Comparison of ENCODE assay signal across 2 cellular contexts in genomic region chr19:14817052-14817451, GRCh38.
TF ChIP-seq lines count a peak whose summit lies in the region.

No MANE protein-coding gene starts in this region.

TF ChIP-seq in HEK293, 187 proteins besides CTCF, POLR2A, EP300 and RAD21:
- TF ChIP-seq ZNF146 (tag by site-specific recombination; IDR thresholded peaks at IDR 0.05) (peak; percentile 55; the same call in 1 of the 2 replicates), TSHZ1 (tag by site-specific recombination; IDR thresholded peaks at IDR 0.05; ENCODE audit: borderline replicate concordance) (no peak), ZNF792 (tag by site-specific recombination; IDR thresholded peaks at IDR 0.05) (no peak)

TF ChIP-seq in K562, 482 proteins besides CTCF, POLR2A, EP300 and RAD21:
- TF ChIP-seq ETV6 (IDR thresholded peaks at IDR 0.05; ENCODE audit: borderline replicate concordance in 1 of 2, low read depth in 2 of 2, low read length in 1 of 2) (no peak), ETV6 (CRISPR knock-in tag; IDR thresholded peaks at IDR 0.05; ENCODE audit: borderline replicate concordance) (no peak), RBM25 (IDR thresholded peaks at IDR 0.05; ENCODE audit: low read depth, low read length, severe bottlenecking) (peak; percentile 43), ZNF146 (CRISPR knock-in tag; IDR thresholded peaks at IDR 0.05; ENCODE audit: unreplicated experiment) (peak; percentile 80)
